ENCODE assay signal across 22 cellular contexts in genomic region chr2:241891988-241892298, GRCh38. TPM values are rescaled to one million over a fixed set of nuclear protein-coding genes. Genes with fewer than 3 reads are reported as not detected.
"Had no signal": no experiment of that assay in that cellular context is flagged by ENCODE, and none has a peak within 500 bp of the region (broad histone marks: within the 10 kb centered on the region; RNA-seq: fewer than 3 reads in every experiment).

No MANE protein-coding gene starts in this region.

- H3K79me2 ChIP-seq: parathyroid adenoma had no signal

- DNase-seq: activated CD4-positive, alpha-beta T cell treated with anti-CD3 and anti-CD28 coated beads, Interleukin-2, amount 10 ng/mL, durations not matched to agents 7 days and 5 days; activated CD8-positive, alpha-beta memory T cell treated with anti-CD3 and anti-CD28 coated beads, Interleukin-2, amount 50 U/mL, for 48 hours; activated gamma-delta T cell; activated naive CD8-positive, alpha-beta T cell treated with anti-CD3 and anti-CD28 coated beads, Interleukin-2, amount 50 U/mL, for 24 hours; activated T-cell treated with anti-CD3 and anti-CD28 coated beads, Interleukin-2, amount 50 U/mL, for 72 hours; dermis blood vessel endothelial cell; heart right ventricle; naive B cell; stimulated activated CD4-positive, alpha-beta T cell treated with anti-CD3 and anti-CD28 coated beads, Interleukin-4, amount 100 ng/mL, for 4 hours; stimulated activated CD8-positive, alpha-beta memory T cell treated with anti-CD3 and anti-CD28 coated beads, Interleukin-4, amount 100 ng/mL, for 48 hours; stimulated activated naive CD4-positive, alpha-beta T cell treated with Interleukin-2 at 50 U/mL for 16 hours; T-helper 2 cell had no signal

- H2AFZ ChIP-seq: parathyroid adenoma had no signal

- H3K36me3 ChIP-seq: gastrocnemius medialis, heart right ventricle, upper lobe of left lung had no signal

- H3K27me3 ChIP-seq: heart right ventricle, upper lobe of left lung had no signal

- H3K9ac ChIP-seq: parathyroid adenoma had no signal

- H3K4me3 ChIP-seq: gastrocnemius medialis, heart right ventricle, skin epidermis, upper lobe of left lung had no signal

- H3K4me1 ChIP-seq: gastrocnemius medialis, heart right ventricle, parathyroid adenoma, upper lobe of left lung had no signal

- H3K9me3 ChIP-seq: gastrocnemius medialis, upper lobe of left lung had no signal

- ATAC-seq: activated naive CD8-positive, alpha-beta T cell treated with anti-CD3 and anti-CD28 coated beads, Interleukin-2, amount 50 U/mL, for 24 hours; activated T-cell treated with anti-CD3 and anti-CD28 coated beads, Interleukin-2, amount 50 U/mL, for 72 hours; heart right ventricle had no signal

- H3K27ac ChIP-seq: epithelial cell of prostate, heart right ventricle, parathyroid adenoma, upper lobe of left lung had no signal

RNA-seq across cellular contexts. Expression of gene RTP5, which starts 22.4 kb away (rescaled TPM):
- total RNA-seq: activated CD4-positive, alpha-beta T cell treated with anti-CD3 and anti-CD28 coated beads, Interleukin-2, amount 10 ng/mL, durations not matched to agents 7 days and 5 days; aorta; chondrocyte; dermis blood vessel endothelial cell; gastrocnemius medialis; heart right ventricle; left colon; renal cortical epithelial cell had no signal
- polyA plus RNA-seq: aorta had no signal

RNA-seq across cellular contexts. Expression of gene PDCD1, which starts 33.2 kb away (rescaled TPM):
- total RNA-seq: chondrocyte, dermis blood vessel endothelial cell, temporal lobe had no signal
- polyA plus RNA-seq: aorta had no signal
